2 cellular contexts compared by ENCODE assay signal in genomic region chr15:66459818-66460615, GRCh38.
TF ChIP-seq lines count a peak whose summit lies in the region.

No MANE protein-coding gene starts in this region.

TF ChIP-seq in IMR-90, 13 proteins besides CTCF, POLR2A, EP300 and RAD21:
- TF ChIP-seq NFE2L2 (IDR thresholded peaks at IDR 0.05; ENCODE audit: low read depth, low read length): no peak
- TF ChIP-seq, protein P1, sequence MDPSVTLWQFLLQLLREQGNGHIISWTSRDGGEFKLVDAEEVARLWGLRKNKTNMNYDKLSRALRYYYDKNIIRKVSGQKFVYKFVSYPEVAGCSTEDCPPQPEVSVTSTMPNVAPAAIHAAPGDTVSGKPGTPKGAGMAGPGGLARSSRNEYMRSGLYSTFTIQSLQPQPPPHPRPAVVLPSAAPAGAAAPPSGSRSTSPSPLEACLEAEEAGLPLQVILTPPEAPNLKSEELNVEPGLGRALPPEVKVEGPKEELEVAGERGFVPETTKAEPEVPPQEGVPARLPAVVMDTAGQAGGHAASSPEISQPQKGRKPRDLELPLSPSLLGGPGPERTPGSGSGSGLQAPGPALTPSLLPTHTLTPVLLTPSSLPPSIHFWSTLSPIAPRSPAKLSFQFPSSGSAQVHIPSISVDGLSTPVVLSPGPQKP (IDR thresholded peaks at IDR 0.05; ENCODE audit: borderline replicate concordance, low read depth, low read length): no peak
- TF ChIP-seq FOS (IDR thresholded peaks at IDR 0.05; ENCODE audit: low read depth, low read length): no peak
- TF ChIP-seq SMC3 (IDR thresholded peaks at IDR 0.05; ENCODE audit: low read depth, low read length): no peak
- TF ChIP-seq, protein P2, sequence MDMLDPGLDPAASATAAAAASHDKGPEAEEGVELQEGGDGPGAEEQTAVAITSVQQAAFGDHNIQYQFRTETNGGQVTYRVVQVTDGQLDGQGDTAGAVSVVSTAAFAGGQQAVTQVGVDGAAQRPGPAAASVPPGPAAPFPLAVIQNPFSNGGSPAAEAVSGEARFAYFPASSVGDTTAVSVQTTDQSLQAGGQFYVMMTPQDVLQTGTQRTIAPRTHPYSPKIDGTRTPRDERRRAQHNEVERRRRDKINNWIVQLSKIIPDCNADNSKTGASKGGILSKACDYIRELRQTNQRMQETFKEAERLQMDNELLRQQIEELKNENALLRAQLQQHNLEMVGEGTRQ (IDR thresholded peaks at IDR 0.05; ENCODE audit: low read depth, low read length): no peak
- TF ChIP-seq MXI1 (IDR thresholded peaks at IDR 0.05; ENCODE audit: borderline replicate concordance, low read depth, low read length): no peak
- TF ChIP-seq MAFK (IDR thresholded peaks at IDR 0.05; ENCODE audit: low read depth, low read length): no peak

TF ChIP-seq in GM12878, 131 proteins besides CTCF, POLR2A, EP300 and RAD21:
- TF ChIP-seq CREB1 (IDR thresholded peaks at IDR 0.05; ENCODE audit: low read depth) (no peak), ATF7 (IDR thresholded peaks at IDR 0.05; ENCODE audit: low read depth) (no peak), RUNX3 (IDR thresholded peaks at IDR 0.05; ENCODE audit: low read length) (no peak)
